ENCODE assay signal across 9 cellular contexts in genomic region chr15:52233405-52233804, GRCh38. TPM values are rescaled to one million over a fixed set of nuclear protein-coding genes. Genes with fewer than 3 reads are reported as not detected.
DNase-seq lines count a peak whose midpoint lies in the region; ATAC-seq and TF ChIP-seq lines count a peak whose summit lies in the region.
"Had no signal": no experiment of that assay in that cellular context is flagged by ENCODE, and none has a peak within 500 bp of the region (broad histone marks: within the 10 kb centered on the region; RNA-seq: fewer than 3 reads in every experiment).

No MANE protein-coding gene starts in this region.

- no peak for DNase-seq in stimulated activated naive CD8-positive, alpha-beta T cell treated with anti-CD3 and anti-CD28 coated beads, Interleukin-15, Interleukin-2, amounts not matched to agents 100 U/mL and 50 U/mL, for 24 hours
- DNase-seq in SHP77 (lab: John Stamatoyannopoulos, UW) (no peak), smooth muscle cell (lab: John Stamatoyannopoulos, UW; ENCODE audit: unreplicated experiment) (no peak), RKO (ENCODE audit: low spot score) (no peak)
- DNase-seq in activated T-cell treated with anti-CD3 and anti-CD28 coated beads, Interleukin-2, amount 50 U/mL, for 48 hours = no peak
- DNase-seq: cerebellar nuclear complex had no signal

- no peak overlapping the region for H3K27ac ChIP-seq in smooth muscle cell (ENCODE audit: low read depth)

- H3K36me3 Mint-ChIP-seq in stimulated activated naive CD8-positive, alpha-beta T cell treated with anti-CD3 and anti-CD28 coated beads, Interleukin-15, Interleukin-2, amounts not matched to agents 100 ng/mL and 50 ng/mL, for 24 hours (ENCODE audit: low read depth) = no peaks in the 10 kb centered on the region
- H3K36me3 Mint-ChIP-seq in activated naive CD8-positive, alpha-beta T cell = no peaks in the 10 kb centered on the region

- 51% methylated on average over 4 of the region's 4 CpGs for WGBS in smooth muscle cell (ENCODE audit: low lambda C conversion rate)

- no peak overlapping the region for H3K4me3 Mint-ChIP-seq in stimulated activated naive CD8-positive, alpha-beta T cell treated with anti-CD3 and anti-CD28 coated beads, Interleukin-15, Interleukin-2, amounts not matched to agents 100 ng/mL and 50 ng/mL, for 24 hours
- no peak overlapping the region for H3K4me3 Mint-ChIP-seq in activated naive CD8-positive, alpha-beta T cell

- no peaks in the 10 kb centered on the region for H3K27me3 Mint-ChIP-seq in stimulated activated naive CD8-positive, alpha-beta T cell treated with anti-CD3 and anti-CD28 coated beads, Interleukin-15, Interleukin-2, amounts not matched to agents 100 ng/mL and 50 ng/mL, for 24 hours
- H3K27me3 Mint-ChIP-seq in activated naive CD8-positive, alpha-beta T cell = no peaks in the 10 kb centered on the region

- no peak overlapping the region for H3K9ac ChIP-seq in smooth muscle cell (ENCODE audit: low read depth)

- TF ChIP-seq CTCF in smooth muscle cell (IDR thresholded peaks at IDR 0.05; ENCODE audit: borderline replicate concordance, insufficient read depth, poor library complexity, severe bottlenecking) = no peak

- H3F3A ChIP-seq in smooth muscle cell (ENCODE audit: low read depth) = peaks cover 5% of the 10 kb centered on the region

- no peak for ATAC-seq in stimulated activated naive CD8-positive, alpha-beta T cell treated with anti-CD3 and anti-CD28 coated beads, Interleukin-15, Interleukin-2, amounts not matched to agents 100 U/mL and 50 U/mL, for 24 hours
- ATAC-seq in HG03354 (IDR thresholded peaks at IDR 0.05; ENCODE audit: poor library complexity, severe bottlenecking, unreplicated experiment) = peak; percentile 41

- no peak overlapping the region for H2AFZ ChIP-seq in smooth muscle cell (ENCODE audit: low read depth)

- H3K9me3 Mint-ChIP-seq in stimulated activated naive CD8-positive, alpha-beta T cell treated with anti-CD3 and anti-CD28 coated beads, Interleukin-15, Interleukin-2, amounts not matched to agents 100 ng/mL and 50 ng/mL, for 24 hours = no peaks in the 10 kb centered on the region
- no peaks in the 10 kb centered on the region for H3K9me3 Mint-ChIP-seq in activated naive CD8-positive, alpha-beta T cell (ENCODE audit: low read depth)

- H3K4me3 ChIP-seq in smooth muscle cell = no peak overlapping the region

- H4K20me1 ChIP-seq in smooth muscle cell (ENCODE audit: low read depth) = no peaks in the 10 kb centered on the region

- H3K27me3 ChIP-seq in smooth muscle cell (ENCODE audit: low read depth) = no peaks in the 10 kb centered on the region

- peak overlapping the region; percentile 61 for H3K27ac Mint-ChIP-seq in stimulated activated naive CD8-positive, alpha-beta T cell treated with anti-CD3 and anti-CD28 coated beads, Interleukin-15, Interleukin-2, amounts not matched to agents 100 ng/mL and 50 ng/mL, for 24 hours
- H3K27ac Mint-ChIP-seq in activated naive CD8-positive, alpha-beta T cell = peak overlapping the region; percentile 83

- H3K4me1 Mint-ChIP-seq in stimulated activated naive CD8-positive, alpha-beta T cell treated with anti-CD3 and anti-CD28 coated beads, Interleukin-15, Interleukin-2, amounts not matched to agents 100 ng/mL and 50 ng/mL, for 24 hours (ENCODE audit: low read depth) = peaks cover 40% of the 10 kb centered on the region
- peaks cover 38% of the 10 kb centered on the region for H3K4me1 Mint-ChIP-seq in activated naive CD8-positive, alpha-beta T cell (ENCODE audit: low read depth)

- no peaks in the 10 kb centered on the region for H3K79me2 ChIP-seq in smooth muscle cell (ENCODE audit: low read depth)

- no peak overlapping the region for H3K4me2 ChIP-seq in smooth muscle cell

- no peaks in the 10 kb centered on the region for H3K9me3 ChIP-seq in smooth muscle cell (replicated peaks; ENCODE audit: low read depth)

- peaks cover 5% of the 10 kb centered on the region for H3K4me1 ChIP-seq in smooth muscle cell (ENCODE audit: low read depth)

- H3K36me3 ChIP-seq in smooth muscle cell (ENCODE audit: low read depth) = no peaks in the 10 kb centered on the region

RNA-seq across cellular contexts. Expression of gene GNB5, which starts 42.2 kb away (rescaled TPM):
- 14.0 and 20.7 TPM in 2 replicates for total RNA-seq in smooth muscle cell
- 22.7 and 25.1 TPM in 2 replicates for polyA plus RNA-seq in smooth muscle cell
